Comparison of ENCODE assay signal across 20 cellular contexts in the genomic region with DNA sequence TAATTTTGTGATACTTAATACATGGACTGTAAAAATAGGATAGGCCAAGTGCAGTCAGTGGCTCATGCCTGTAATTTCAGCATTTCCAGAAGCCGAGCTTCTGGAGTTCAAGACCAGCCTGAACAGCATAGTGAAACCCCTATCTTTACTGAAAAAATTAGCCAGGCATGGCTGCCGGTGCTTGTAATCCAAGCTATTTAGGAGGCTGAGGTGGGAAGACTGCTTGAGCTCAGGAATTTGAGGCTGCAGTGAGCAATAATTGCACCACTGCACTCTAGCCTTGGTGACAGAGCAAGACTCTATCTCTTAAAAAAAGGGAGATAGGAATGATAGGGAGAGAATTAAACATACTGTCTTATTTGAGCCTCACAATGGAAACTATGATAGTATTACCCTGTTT.
"Had no signal": no experiment of that assay in that cellular context is flagged by ENCODE, and none has a peak within 500 bp of the region (broad histone marks: within the 10 kb centered on the region; RNA-seq: fewer than 3 reads in every experiment).

No MANE protein-coding gene starts in this region.

- H3K4me2 ChIP-seq: SK-N-SH had no signal

- H3K27ac ChIP-seq: SJSA1 had no signal

- H3K9ac ChIP-seq: SK-N-SH had no signal

- DNase-seq: IMR-90, Karpas-422, KG1, MM.1S, NCI-H1092 treated with DMSO at 0.1 percent for 48 hours, NCI-H1436, NCI-H1694, NCI-H187 treated with DMSO at 0.1 percent for 48 hours, NCI-H2029 treated with DMSO at 0.1 percent for 48 hours, NCI-H2227 treated with DMSO at 0.1 percent for 48 hours, NCI-H524, NCI-H526 treated with DMSO at 0.1 percent for 48 hours, NCI-H748 treated with DMSO at 0.1 percent for 48 hours, Right ventricle myocardium superior, RPMI8226, SIG-M5, SK-N-SH, SW 1271 had no signal

- H3K4me3 ChIP-seq: SJSA1 had no signal

- H3K9me3 ChIP-seq: SJSA1, SK-N-SH had no signal

- ATAC-seq: HepG2 had no signal

- H3K4me1 ChIP-seq: SJSA1 had no signal

- H3K27me3 ChIP-seq: SJSA1 had no signal
